ENCODE assay signal across 9 cellular contexts in the genomic region with DNA sequence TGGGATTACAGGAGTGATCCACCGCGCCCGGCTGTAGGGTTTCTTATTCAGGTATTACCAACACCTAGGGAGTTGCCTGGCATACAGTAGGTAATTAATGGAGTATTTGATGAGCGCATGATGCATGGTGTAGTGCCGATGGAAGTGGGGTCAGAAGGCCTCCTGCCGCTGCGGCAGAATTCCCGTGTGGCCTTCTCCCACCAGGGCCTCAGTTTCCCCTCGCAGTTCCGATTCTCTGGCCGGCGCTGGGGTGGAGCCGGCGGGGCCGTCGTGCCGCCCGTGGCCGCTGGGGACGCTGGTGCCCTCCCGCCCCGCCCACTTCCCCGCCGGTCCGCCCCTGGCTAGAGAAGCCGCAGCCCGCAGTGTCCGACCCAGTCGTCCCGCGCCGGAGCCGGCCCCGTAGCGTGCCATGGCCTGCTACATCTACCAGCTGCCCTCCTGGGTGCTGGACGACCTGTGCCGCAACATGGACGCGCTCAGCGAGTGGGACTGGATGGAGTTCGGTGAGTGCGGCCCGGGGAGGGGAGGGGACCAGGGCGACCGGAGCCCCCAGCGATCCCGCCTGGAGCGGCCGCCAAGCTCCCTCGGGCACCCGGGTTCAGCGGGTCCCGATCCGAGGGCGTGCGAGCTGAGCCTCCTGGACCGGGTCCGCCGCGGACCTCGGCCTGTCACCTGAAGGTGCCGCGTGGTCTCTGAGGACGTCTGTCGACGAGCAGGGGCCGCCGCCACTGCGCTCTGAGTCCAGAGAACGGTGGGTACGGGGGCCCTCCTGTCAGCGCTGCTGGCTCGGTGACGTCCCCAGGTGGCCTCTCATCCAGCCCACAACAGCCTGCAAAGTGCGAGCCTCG. TPM values are rescaled to one million over a fixed set of nuclear protein-coding genes. Genes with fewer than 3 reads are reported as not detected.
A peak's percentile ranks its signal among the peaks of the same experiment; 100 is the strongest.
DNase-seq lines count a peak whose midpoint lies in the region; ATAC-seq, FAIRE-seq and TF ChIP-seq lines count a peak whose summit lies in the region.
"Had no signal": no experiment of that assay in that cellular context is flagged by ENCODE, and none has a peak within 500 bp of the region (broad histone marks: within the 10 kb centered on the region; RNA-seq: fewer than 3 reads in every experiment).

A gene with protein sequence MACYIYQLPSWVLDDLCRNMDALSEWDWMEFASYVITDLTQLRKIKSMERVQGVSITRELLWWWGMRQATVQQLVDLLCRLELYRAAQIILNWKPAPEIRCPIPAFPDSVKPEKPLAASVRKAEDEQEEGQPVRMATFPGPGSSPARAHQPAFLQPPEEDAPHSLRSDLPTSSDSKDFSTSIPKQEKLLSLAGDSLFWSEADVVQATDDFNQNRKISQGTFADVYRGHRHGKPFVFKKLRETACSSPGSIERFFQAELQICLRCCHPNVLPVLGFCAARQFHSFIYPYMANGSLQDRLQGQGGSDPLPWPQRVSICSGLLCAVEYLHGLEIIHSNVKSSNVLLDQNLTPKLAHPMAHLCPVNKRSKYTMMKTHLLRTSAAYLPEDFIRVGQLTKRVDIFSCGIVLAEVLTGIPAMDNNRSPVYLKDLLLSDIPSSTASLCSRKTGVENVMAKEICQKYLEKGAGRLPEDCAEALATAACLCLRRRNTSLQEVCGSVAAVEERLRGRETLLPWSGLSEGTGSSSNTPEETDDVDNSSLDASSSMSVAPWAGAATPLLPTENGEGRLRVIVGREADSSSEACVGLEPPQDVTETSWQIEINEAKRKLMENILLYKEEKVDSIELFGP (plus strand): TSS at position 374 of the 848 bp plus-strand sequence. CDS start 36 bp downstream, at position 410.

- H3K27ac Mint-ChIP-seq in chondrocyte (ENCODE audit: unreplicated experiment), result peak within 1 kb of the TSS; percentile 36

- DNase-seq in D721Med (ENCODE audit: insufficient read length, low spot score), result peak; percentile 78
- DNase-seq in HuH-7.5 (ENCODE audit: low spot score), result peak; percentile 89
- DNase-seq in activated CD4-positive, CD25-positive, alpha-beta regulatory T cell (lab: John Stamatoyannopoulos, UW), result peak; percentile 12 to 43 (median 28)
- DNase-seq in chondrocyte (ENCODE audit: low spot score), result no peak
- DNase-seq in kidney epithelial cell (ENCODE audit: low read depth), result no peak
- DNase-seq in stimulated activated CD4-positive, alpha-beta T cell treated with anti-CD3 and anti-CD28 coated beads, Interleukin-12 subunit alpha, Interleukin-12 subunit beta, amount 100 ng/mL, for 48 hours (ENCODE audit: low read depth in 2 of 3, low spot score in 1 of 3), result peak in 2 of 3 donors; percentile 51 to 57
- no peak for DNase-seq in NCI-H1417 treated with DMSO at 0.1 percent for 48 hours (lab: John Stamatoyannopoulos, UW)

- peak; percentile 29 for TF ChIP-seq CTCF in D721Med (IDR thresholded peaks at IDR 0.05; ENCODE audit: insufficient read depth, missing control alignments)
- TF ChIP-seq CTCF in chondrocyte (IDR thresholded peaks at IDR 0.05), result peak; percentile 89
- TF ChIP-seq CTCF in kidney epithelial cell (IDR thresholded peaks at IDR 0.05; ENCODE audit: insufficient read depth, low read length, poor library complexity, severe bottlenecking), result peak; percentile 31

- H3K4me1 Mint-ChIP-seq in chondrocyte (ENCODE audit: low read depth), result peaks cover 8% of the 10 kb centered on the region

- peaks cover 7% of the 10 kb centered on the region for H3K9me3 Mint-ChIP-seq in chondrocyte (ENCODE audit: low read depth)

- peaks cover 2% of the 10 kb centered on the region for H3K36me3 ChIP-seq in kidney epithelial cell (ENCODE audit: control insufficient read depth, insufficient read depth, low read length)

- no peaks in the 10 kb centered on the region for H3K27me3 Mint-ChIP-seq in chondrocyte (ENCODE audit: low read depth)

- no peak for FAIRE-seq in D721Med (lab: Jason Lieb, UNC)
- FAIRE-seq: islet of Langerhans had no signal

- H3K4me3 ChIP-seq in kidney epithelial cell (ENCODE audit: low read depth, low read length), result peak within 1 kb of the TSS; percentile 99

- H3K27me3 ChIP-seq in kidney epithelial cell (ENCODE audit: control insufficient read depth, insufficient read depth, low read length), result no peaks in the 10 kb centered on the region

- no peaks in the 10 kb centered on the region for H3K36me3 Mint-ChIP-seq in chondrocyte (ENCODE audit: low read depth)

- peak within 1 kb of the TSS; percentile 73 for H3K4me3 Mint-ChIP-seq in chondrocyte (ENCODE audit: unreplicated experiment)

- ATAC-seq in GM21423 (IDR thresholded peaks at IDR 0.05; ENCODE audit: unreplicated experiment), result peak; percentile 83

RNA-seq across cellular contexts. Expression of the gene that starts here (rescaled TPM):
- 0.63 to 1.6 TPM (median 1.6 TPM) in 3 replicates for total RNA-seq in chondrocyte
- total RNA-seq in kidney epithelial cell, result 65.5 and 72.8 TPM in 2 replicates

Comparison
In these comparisons a context has a peak if more than half of its experiments do, and no peak if none do; other contexts are left out.
1. RNA of the gene that starts here (total RNA-seq): 65.5 to 72.8 TPM in kidney epithelial cell; 0.63 to 1.6 TPM in chondrocyte; every median in the first group is over 10 times any median in the second.
2. DNase-seq: peak in D721Med (single experiment), HuH-7.5 (single experiment), activated CD4-positive, CD25-positive, alpha-beta regulatory T cell (4 of 4) and stimulated activated CD4-positive, alpha-beta T cell treated with anti-CD3 and anti-CD28 coated beads, Interleukin-12 subunit alpha, Interleukin-12 subunit beta, amount 100 ng/mL, for 48 hours (2 of 3); none in chondrocyte (single experiment), kidney epithelial cell (single experiment) and NCI-H1417 treated with DMSO at 0.1 percent for 48 hours (single experiment).
3. CTCF ChIP-seq: peak in every context shown above with its lines; median percentile 89 in chondrocyte; 31 in kidney epithelial cell; 29 in D721Med.